17 cellular contexts compared by ENCODE assay signal in genomic region chr19:12544401-12544876, GRCh38. TPM values are rescaled to one million over a fixed set of nuclear protein-coding genes. Genes with fewer than 3 reads are reported as not detected.
A peak's percentile ranks its signal among the peaks of the same experiment; 100 is the strongest.
DNase-seq lines count a peak whose midpoint lies in the region; ATAC-seq, FAIRE-seq and TF ChIP-seq lines count a peak whose summit lies in the region.
"Had no signal": no experiment of that assay in that cellular context is flagged by ENCODE, and none has a peak within 500 bp of the region (broad histone marks: within the 10 kb centered on the region; RNA-seq: fewer than 3 reads in every experiment).

No MANE protein-coding gene starts in this region.

- no peak overlapping the region for H4K5ac ChIP-seq in H9 (ENCODE audit: insufficient read length, low read depth, low read length)

- H3K36me3 Mint-ChIP-seq in H9 (ENCODE audit: insufficient read depth in 1 of 3, low read depth in 3 of 3), result peaks cover 34 to 70% (median 69%) of the 10 kb centered on the region in 3 experiments

- no peaks in the 10 kb centered on the region for H3K9me3 ChIP-seq in H9 (ENCODE audit: control insufficient read depth, low read depth, low read length)

- TF ChIP-seq CTCF in cardiac fibroblast (IDR thresholded peaks at IDR 0.05; ENCODE audit: low read depth, low read length) (no peak), H9 (conservative IDR thresholded peaks at IDR 0.05) (no peak)

- H3K27me3 ChIP-seq in H9 (ENCODE audit: insufficient read depth, low read length), result no peaks in the 10 kb centered on the region
- H3K27me3 ChIP-seq: BLaER1 treated with 17β-estradiol and CSF1 and Interleukin-3, amounts not matched to agents 10 nM and 100 nM; neural progenitor cell had no signal

- H4K91ac ChIP-seq in H9 (ENCODE audit: insufficient read length, low read depth, low read length), result no peak overlapping the region

- no peak overlapping the region for H2BK120ac ChIP-seq in H9 (ENCODE audit: low read depth, low read length, poor library complexity, severe bottlenecking)

- peaks cover 20 to 56% of the 10 kb centered on the region in 2 experiments for H3K9me3 Mint-ChIP-seq in H9

- no peak overlapping the region for H2BK5ac ChIP-seq in H9 (ENCODE audit: insufficient read length, low read length)

- no peak overlapping the region for H3T11ph ChIP-seq in H9 (ENCODE audit: low read length)

- H2AFZ ChIP-seq in H9 (ENCODE audit: low read length), result no peak overlapping the region
- H2AFZ ChIP-seq: neural progenitor cell had no signal

- peaks cover 7% of the 10 kb centered on the region; the same call in 1 of the 2 replicates for H3K79me2 ChIP-seq in H9 (ENCODE audit: insufficient read depth, low read length)

- no peak overlapping the region for H3K9ac ChIP-seq in H9 (ENCODE audit: extremely low read depth, insufficient read length, low read length)
- H3K9ac ChIP-seq: BLaER1 treated with 17β-estradiol and CSF1 and Interleukin-3, amounts not matched to agents 10 nM and 100 nM; neural progenitor cell had no signal

- no peak overlapping the region for H2AK5ac ChIP-seq in H9 (ENCODE audit: insufficient read length, low read length)

- no peak overlapping the region for H4K8ac ChIP-seq in H9 (replicated peaks; ENCODE audit: insufficient read length, low read depth, low read length)

- no peak overlapping the region for H3K4ac ChIP-seq in H9 (ENCODE audit: low read depth, low read length)

- no peak overlapping the region for H2BK20ac ChIP-seq in H9 (ENCODE audit: low read depth, low read length, poor library complexity, severe bottlenecking)

- no peak overlapping the region for H2BK12ac ChIP-seq in H9 (ENCODE audit: insufficient read length, low read depth, low read length)

- H3K4me3 Mint-ChIP-seq in H9, result no peak overlapping the region
- H3K4me3 Mint-ChIP-seq: neural progenitor cell had no signal

- H3K4me1 ChIP-seq in H9 (ENCODE audit: insufficient read depth, low read length), result no peaks in the 10 kb centered on the region

- no peak overlapping the region for H2BK15ac ChIP-seq in H9 (ENCODE audit: low read depth, low read length)

- H3K56ac ChIP-seq in H9 (ENCODE audit: insufficient read length, low read depth, low read length), result no peak overlapping the region

- H3K4me2 ChIP-seq in H9 (ENCODE audit: insufficient read depth, insufficient read length, low read length), result no peak overlapping the region
- H3K4me2 ChIP-seq: neural progenitor cell had no signal

- WGBS in H9 (ENCODE audit: extremely low coverage, insufficient read length, low lambda C conversion rate), result no CpG with 5 or more reads among the region's 5 CpGs

- no peak overlapping the region for H3K23ac ChIP-seq in H9 (ENCODE audit: insufficient read length, low read depth, low read length)

- H4K20me1 ChIP-seq in H9 (ENCODE audit: control insufficient read depth, insufficient read depth, insufficient read length), result no peaks in the 10 kb centered on the region

- H3K79me1 ChIP-seq in H9 (ENCODE audit: insufficient read depth, low read depth, low read length, poor library complexity, severe bottlenecking), result peaks cover 6% of the 10 kb centered on the region

- H3K14ac ChIP-seq in H9 (ENCODE audit: insufficient read depth, low read length), result no peak overlapping the region

- H3K4me3 ChIP-seq in cardiac fibroblast (replicated peaks in 1 of 2; ENCODE audit: low read depth in 2 of 2, low read length in 2 of 2), result no peak overlapping the region
- H3K4me3 ChIP-seq: BLaER1 treated with 17β-estradiol and CSF1 and Interleukin-3, amounts not matched to agents 10 nM and 100 nM; neural progenitor cell; SK-N-MC had no signal

- ATAC-seq in HG03432 (IDR thresholded peaks at IDR 0.05; ENCODE audit: unreplicated experiment), result no peak
- no peak for ATAC-seq in HG02763 (IDR thresholded peaks at IDR 0.05; ENCODE audit: unreplicated experiment)
- ATAC-seq in GM21390 (IDR thresholded peaks at IDR 0.05; ENCODE audit: unreplicated experiment), result no peak

- peaks cover 5 to 15% of the 10 kb centered on the region in 2 experiments; a peak in 3 of 4 replicates for H3K4me1 Mint-ChIP-seq in H9
- H3K4me1 Mint-ChIP-seq: neural progenitor cell had no signal

- no peak overlapping the region for H3K27ac Mint-ChIP-seq in H9
- H3K27ac Mint-ChIP-seq: neural progenitor cell had no signal

- no peak overlapping the region for H3K18ac ChIP-seq in H9 (ENCODE audit: insufficient read length, low read depth, low read length)

- H3K23me2 ChIP-seq in H9 (ENCODE audit: insufficient read length, low read depth, low read length, poor library complexity, severe bottlenecking), result no peaks in the 10 kb centered on the region

- H3K27me3 Mint-ChIP-seq in H9 (ENCODE audit: low read depth), result no peaks in the 10 kb centered on the region

- peak; percentile 6 for DNase-seq in CD1c-positive myeloid dendritic cell (ENCODE audit: extremely low spot score)
- peak; percentile 18 for DNase-seq in HTR-8/SVneo (ENCODE audit: insufficient read length, low spot score)
- DNase-seq in cardiac fibroblast (ENCODE audit: low read depth in 2 of 2), result peak; percentile 74 to 79
- DNase-seq in kidney tubule cell (ENCODE audit: low spot score), result peak; percentile 61
- DNase-seq in H9, result no peak
- DNase-seq: activated CD4-positive, alpha-beta T cell treated with anti-CD3 and anti-CD28 coated beads, Interleukin-2, amount 50 U/mL, for 1 hour; NCI-H187; stimulated activated CD4-positive, alpha-beta T cell treated with anti-CD3 and anti-CD28 coated beads, Interleukin-1b, Interleukin-23, amount 100 ng/mL, for 48 hours; stimulated activated naive CD4-positive, alpha-beta T cell had no signal

- H3K27ac ChIP-seq in H9 (ENCODE audit: insufficient read length, low read depth, low read length), result no peak overlapping the region
- H3K27ac ChIP-seq: BLaER1 treated with 17β-estradiol and CSF1 and Interleukin-3, amounts not matched to agents 10 nM and 100 nM; neural progenitor cell; SK-N-MC had no signal

- FAIRE-seq in HTR-8/SVneo (lab: Jason Lieb, UNC), result peak; percentile 86
- FAIRE-seq: endometrium, islet of Langerhans had no signal

RNA-seq across cellular contexts. Expression of gene ZNF564, which starts 6.8 kb away (rescaled TPM):
- 9.4 and 11.3 TPM in 2 replicates for total RNA-seq in H9 (2021)

RNA-seq across cellular contexts. Expression of gene ZNF709, which starts 59.8 kb away (rescaled TPM):
- 2.1 and 3.8 TPM in 2 replicates for total RNA-seq in H9 (2021)
